1 cellular context compared by ENCODE assay signal in genomic region chr2:9401059-9401547, GRCh38.
TF ChIP-seq lines count a peak whose summit lies in the region.

No MANE protein-coding gene starts in this region.

TF ChIP-seq in H1, 55 proteins besides CTCF, POLR2A, EP300 and RAD21:
- TF ChIP-seq BCL11A (IDR thresholded peaks at IDR 0.05; ENCODE audit: low read depth in 2 of 2, low read length in 2 of 2) (no peak), CEBPB (IDR thresholded peaks at IDR 0.05; ENCODE audit: low read depth, low read length) (no peak), NANOG (IDR thresholded peaks at IDR 0.05; ENCODE audit: insufficient read depth, low read depth, low read length, poor library complexity, severe bottlenecking) (no peak)
TF ChIP-seq in H1: peak in this region for 0.
